ENCODE assay signal across 9 cellular contexts in genomic region chr9:133113928-133114351, GRCh38. TPM values are rescaled to one million over a fixed set of nuclear protein-coding genes. Genes with fewer than 3 reads are reported as not detected.
DNase-seq lines count a peak whose midpoint lies in the region; ATAC-seq, FAIRE-seq and TF ChIP-seq lines count a peak whose summit lies in the region.
"Had no signal": no experiment of that assay in that cellular context is flagged by ENCODE, and none has a peak within 500 bp of the region (broad histone marks: within the 10 kb centered on the region; RNA-seq: fewer than 3 reads in every experiment).

No MANE protein-coding gene starts in this region.

- H3K9me3 Mint-ChIP-seq in activated CD4-positive, alpha-beta memory T cell treated with anti-CD3 and anti-CD28 coated beads for 36 hours, result no peaks in the 10 kb centered on the region
- H3K9me3 Mint-ChIP-seq in stimulated activated naive B cell treated with anti-CD40 and anti-IgM and Interleukin-4, amounts not matched to agents 10 μg/mL and 1 μg/mL and 100 μg/mL, for 72 hours, result no peaks in the 10 kb centered on the region

- H3K4me3 Mint-ChIP-seq in activated CD4-positive, alpha-beta memory T cell treated with anti-CD3 and anti-CD28 coated beads for 36 hours, result no peak overlapping the region
- H3K4me3 Mint-ChIP-seq in stimulated activated naive B cell treated with anti-CD40 and anti-IgM and Interleukin-4, amounts not matched to agents 10 μg/mL and 1 μg/mL and 100 μg/mL, for 72 hours, result peak overlapping the region; percentile 53 to 67

- no peak for ATAC-seq in stimulated activated naive B cell treated with anti-CD40 and anti-IgM and Interleukin-4, amounts not matched to agents 10 μg/mL and 1 μg/mL and 100 μg/mL, for 72 hours (replicated peaks)

- H3K4me1 ChIP-seq in kidney (ENCODE audit: control insufficient read depth in 1 of 2, insufficient read depth in 1 of 2, low read depth in 1 of 2, low read length in 2 of 2), result peaks cover 23 to 45% of the 10 kb centered on the region in 2 donors

- DNase-seq in NCI-H2029 (lab: John Stamatoyannopoulos, UW) (peak; percentile 41), NCI-H2029 treated with DMSO at 0.1 percent for 48 hours (lab: John Stamatoyannopoulos, UW) (no peak), kidney (peak; percentile 85), Ammon's horn (ENCODE audit: low spot score) (no peak)
- DNase-seq in activated CD4-positive, alpha-beta memory T cell treated with anti-CD3 and anti-CD28 coated beads for 36 hours, result no peak
- no peak for DNase-seq in stimulated activated naive B cell treated with anti-CD40 and anti-IgM and Interleukin-4, amounts not matched to agents 10 μg/mL and 1 μg/mL and 100 μg/mL, for 72 hours
- DNase-seq in activated effector memory CD4-positive, alpha-beta T cell treated with Interleukin-2 at 50 U/mL for 16 hours, result no peak
- DNase-seq in stimulated activated CD4-positive, alpha-beta T cell treated with anti-CD3 and anti-CD28 coated beads, Interleukin-12 subunit alpha, Interleukin-12 subunit beta, amount 100 ng/mL, for 4 hours, result no peak
- DNase-seq: ACHN had no signal

- CTCF ChIA-PET in activated CD4-positive, alpha-beta memory T cell treated with anti-CD3 and anti-CD28 coated beads for 36 hours (lab: Charles Lee), result interaction anchor here (0.9 to 26.8 kb wide), 4 partner anchors 20 to 91 kb away, joined by 3 to 552 read pairs (median 8); no protein-coding TSS in a partner anchor

- FAIRE-seq in kidney (lab: Jason Lieb, UNC), result no peak

- H3K27ac Mint-ChIP-seq in activated CD4-positive, alpha-beta memory T cell treated with anti-CD3 and anti-CD28 coated beads for 36 hours, result peak overlapping the region; percentile 72
- peak overlapping the region; percentile 94 for H3K27ac Mint-ChIP-seq in stimulated activated naive B cell treated with anti-CD40 and anti-IgM and Interleukin-4, amounts not matched to agents 10 μg/mL and 1 μg/mL and 100 μg/mL, for 72 hours

- H3K36me3 Mint-ChIP-seq in activated CD4-positive, alpha-beta memory T cell treated with anti-CD3 and anti-CD28 coated beads for 36 hours, result peaks cover 15% of the 10 kb centered on the region
- peaks cover 21 to 28% of the 10 kb centered on the region in 2 donors for H3K36me3 Mint-ChIP-seq in stimulated activated naive B cell treated with anti-CD40 and anti-IgM and Interleukin-4, amounts not matched to agents 10 μg/mL and 1 μg/mL and 100 μg/mL, for 72 hours

- peak overlapping the region in 1 of 2 donors; percentile 46 for H3K9ac ChIP-seq in kidney (ENCODE audit: low read length in 2 of 2)

- no peak for TF ChIP-seq CTCF in kidney (IDR thresholded peaks at IDR 0.05; ENCODE audit: borderline replicate concordance, extremely low read depth, insufficient read depth)

- no peaks in the 10 kb centered on the region for H3K9me3 ChIP-seq in kidney (ENCODE audit: control insufficient read depth in 1 of 2, low read length in 2 of 2)

- H3K27me3 Mint-ChIP-seq in activated CD4-positive, alpha-beta memory T cell treated with anti-CD3 and anti-CD28 coated beads for 36 hours, result no peaks in the 10 kb centered on the region
- no peaks in the 10 kb centered on the region for H3K27me3 Mint-ChIP-seq in stimulated activated naive B cell treated with anti-CD40 and anti-IgM and Interleukin-4, amounts not matched to agents 10 μg/mL and 1 μg/mL and 100 μg/mL, for 72 hours

- POLR2A ChIA-PET in activated CD4-positive, alpha-beta memory T cell treated with anti-CD3 and anti-CD28 coated beads for 36 hours (lab: Charles Lee), result interaction anchor here (0.9 to 1.8 kb wide), 3 partner anchors 8 to 30 kb away, joined by 3 to 4 read pairs (median 4); no protein-coding TSS in a partner anchor

- peaks cover 71% of the 10 kb centered on the region for H3K4me1 Mint-ChIP-seq in activated CD4-positive, alpha-beta memory T cell treated with anti-CD3 and anti-CD28 coated beads for 36 hours (ENCODE audit: low read depth)
- H3K4me1 Mint-ChIP-seq in stimulated activated naive B cell treated with anti-CD40 and anti-IgM and Interleukin-4, amounts not matched to agents 10 μg/mL and 1 μg/mL and 100 μg/mL, for 72 hours, result peaks cover 52 to 69% of the 10 kb centered on the region in 2 donors

- peak overlapping the region; percentile 38 to 71 for H3K27ac ChIP-seq in kidney (ENCODE audit: low read depth in 2 of 2, low read length in 2 of 2)

- intact Hi-C loops in activated CD4-positive, alpha-beta memory T cell treated with anti-CD3 and anti-CD28 coated beads for 36 hours (cut with micrococcal nuclease), result no loop called here
- intact Hi-C loops in kidney (cut with DNase I), result no loop called here

- no peak overlapping the region for H3K4me3 ChIP-seq in kidney (ENCODE audit: low read length in 2 of 2)

- H3K36me3 ChIP-seq in kidney (ENCODE audit: control insufficient read depth in 1 of 2, insufficient read depth in 2 of 2, low read length in 2 of 2), result peaks cover 0 to 12% of the 10 kb centered on the region in 2 donors

RNA-seq across cellular contexts. Expression of gene RALGDS, which starts 7.1 kb away (rescaled TPM):
- 10 to 100 TPM; 65.4 TPM for total RNA-seq in activated CD4-positive, alpha-beta memory T cell treated with anti-CD3 and anti-CD28 coated beads for 36 hours
- total RNA-seq in kidney, result 43.3 TPM
- polyA plus RNA-seq in kidney (ENCODE audit: insufficient read depth, low read depth, low replicate concordance), result 13.0 TPM

RNA-seq across cellular contexts. Expression of gene GBGT1, which starts 49.8 kb away (rescaled TPM):
- 1 to 10 TPM; 3.2 to 3.6 TPM for total RNA-seq in activated CD4-positive, alpha-beta memory T cell treated with anti-CD3 and anti-CD28 coated beads for 36 hours
- 21.6 TPM for total RNA-seq in kidney
- 7.9 TPM for polyA plus RNA-seq in kidney (ENCODE audit: insufficient read depth, low read depth, low replicate concordance)

RNA-seq across cellular contexts. Expression of gene CEL, which starts 52.2 kb away (rescaled TPM):
- total RNA-seq in activated CD4-positive, alpha-beta memory T cell treated with anti-CD3 and anti-CD28 coated beads for 36 hours, result 1 to 10 TPM in 1 of 2 experiments, under 1 TPM in 1; 0.88 to 1.0 TPM
- 1.0 TPM for total RNA-seq in kidney
- 16.7 TPM for polyA plus RNA-seq in kidney (ENCODE audit: insufficient read depth, low read depth, low replicate concordance)

Comparison
In these comparisons a context has a peak if more than half of its experiments do, and no peak if none do; other contexts are left out.
1. DNase-seq: peak in NCI-H2029 (single experiment) and kidney (single experiment); none in NCI-H2029 treated with DMSO at 0.1 percent for 48 hours (single experiment), activated CD4-positive, alpha-beta memory T cell treated with anti-CD3 and anti-CD28 coated beads for 36 hours (single experiment), stimulated activated naive B cell treated with anti-CD40 and anti-IgM and Interleukin-4, amounts not matched to agents 10 μg/mL and 1 μg/mL and 100 μg/mL, for 72 hours (single experiment), Ammon's horn (single experiment), activated effector memory CD4-positive, alpha-beta T cell treated with Interleukin-2 at 50 U/mL for 16 hours (single experiment) and stimulated activated CD4-positive, alpha-beta T cell treated with anti-CD3 and anti-CD28 coated beads, Interleukin-12 subunit alpha, Interleukin-12 subunit beta, amount 100 ng/mL, for 4 hours (single experiment).